9 cellular contexts compared by ENCODE assay signal in the genomic region with DNA sequence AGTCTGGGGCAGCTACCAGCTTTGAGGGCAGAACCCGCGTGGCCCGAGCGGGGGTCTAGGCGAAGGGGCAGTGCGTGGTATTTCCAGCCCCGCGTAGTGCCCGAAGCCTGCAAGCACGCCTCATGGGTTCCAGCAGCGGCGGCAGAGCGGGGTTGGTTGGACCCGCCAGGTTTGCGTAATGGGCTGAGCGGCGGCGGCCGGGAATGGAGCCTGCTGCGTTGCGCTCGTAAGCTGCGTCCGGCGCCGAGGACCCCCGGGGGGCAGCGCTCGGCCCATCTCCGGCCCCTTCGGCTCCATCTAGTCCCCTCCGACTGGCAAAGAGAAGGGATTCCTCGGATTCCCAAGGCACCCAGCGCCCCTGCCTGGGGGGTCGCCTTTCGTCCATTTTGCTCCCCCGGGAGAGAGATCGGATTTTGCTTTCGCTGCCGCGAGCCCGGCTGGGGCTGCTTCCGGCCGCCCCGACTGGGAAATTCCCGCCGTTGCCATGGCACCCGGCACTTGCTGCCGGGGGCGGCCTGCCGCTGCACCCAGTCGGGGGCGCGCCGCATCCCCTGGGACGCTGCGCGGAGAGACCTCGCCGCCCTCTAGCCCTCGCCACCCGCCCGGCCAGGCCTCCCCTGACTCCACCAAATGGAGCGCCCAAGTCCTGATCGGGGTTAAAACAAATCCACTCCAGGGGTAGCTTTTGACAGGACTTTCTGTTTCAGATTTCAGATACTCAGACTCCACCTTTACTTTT. TPM values are rescaled to one million over a fixed set of nuclear protein-coding genes. Genes with fewer than 3 reads are reported as not detected.
DNase-seq lines count a peak whose midpoint lies in the region; ATAC-seq and TF ChIP-seq lines count a peak whose summit lies in the region.
"Not testable (repeated sequence)": the region's sequence is repeated elsewhere in the genome, so short reads cannot be mapped to it uniquely, and the experiment has no call there.
"Had no signal": no experiment of that assay in that cellular context is flagged by ENCODE, and none has a peak within 500 bp of the region (broad histone marks: within the 10 kb centered on the region; RNA-seq: fewer than 3 reads in every experiment).

No MANE protein-coding gene starts in this region.

- not testable (repeated sequence) for ATAC-seq in activated B cell treated with CpG ODN at 0.5 μM for 24 hours (ENCODE audit: low read depth); mucosa of descending colon

- H3K4me1 Mint-ChIP-seq in activated B cell treated with CpG ODN at 0.5 μM for 24 hours: not testable (repeated sequence)

- H3K4me3 Mint-ChIP-seq in activated B cell treated with CpG ODN at 0.5 μM for 24 hours: peak overlapping the region; percentile 80

- not testable (repeated sequence) for H3K27me3 Mint-ChIP-seq in activated B cell treated with CpG ODN at 0.5 μM for 24 hours

- not testable (repeated sequence) for H3K4me1 ChIP-seq in mucosa of descending colon (ENCODE audit: low read depth); thymus (ENCODE audit: control insufficient read depth, insufficient read depth, low read length)

- CTCF ChIA-PET in activated B cell treated with CpG ODN at 0.5 μM for 24 hours (lab: Charles Lee): not testable (repeated sequence)

- intact Hi-C loops in activated B cell treated with CpG ODN at 0.5 μM for 24 hours (cut with micrococcal nuclease); mucosa of descending colon (cut with DNase I, micrococcal nuclease): not testable (repeated sequence)

- H3K27ac Mint-ChIP-seq in activated B cell treated with CpG ODN at 0.5 μM for 24 hours: peak overlapping the region; percentile 91

- not testable (repeated sequence) for TF ChIP-seq CTCF in GM06990 (IDR thresholded peaks at IDR 0.05; ENCODE audit: insufficient read depth, low read length, poor library complexity, severe bottlenecking); activated B cell treated with CpG ODN at 0.5 μM for 24 hours (IDR thresholded peaks at IDR 0.05); mucosa of descending colon (IDR thresholded peaks at IDR 0.05)

- peak; percentile 73 for DNase-seq in GM06990 (ENCODE audit: extremely low read depth, insufficient read length)
- DNase-seq in NCI-H69 (lab: John Stamatoyannopoulos, UW): peak; percentile 63
- peak; percentile 76 for DNase-seq in activated B cell treated with CpG ODN at 0.5 μM for 24 hours
- peak; percentile 31 for DNase-seq in activated gamma-delta T cell treated with Interleukin-2 at 50 U/mL for 16 hours
- DNase-seq in epithelial cell of prostate (ENCODE audit: low read depth, low spot score): not testable (repeated sequence)
- DNase-seq in mucosa of descending colon: peak; percentile 39 to 74 (median 71)
- peak; percentile 64 for DNase-seq in stimulated activated CD4-positive, alpha-beta T cell treated with anti-CD3 and anti-CD28 coated beads, Interleukin-12 subunit alpha, Interleukin-12 subunit beta, amount 100 ng/mL, for 4 hours

- H3K4me3 ChIP-seq in GM06990 (replicated peaks; ENCODE audit: low read depth, low read length): peak overlapping the region; percentile 45
- H3K4me3 ChIP-seq in mucosa of descending colon: peak overlapping the region; percentile 36
- peak overlapping the region; percentile 39 for H3K4me3 ChIP-seq in thymus (ENCODE audit: low read length)

- POLR2A ChIA-PET in activated B cell treated with CpG ODN at 0.5 μM for 24 hours (lab: Charles Lee): interaction anchor here (0.7 to 1.1 kb wide), 2 partner anchors 63 to 637 kb away, joined by 3 to 8 read pairs; no protein-coding TSS in a partner anchor

- H3K36me3 Mint-ChIP-seq in activated B cell treated with CpG ODN at 0.5 μM for 24 hours (ENCODE audit: low read depth): not testable (repeated sequence)

- WGBS in thymus: under 1% methylated on average over 27 of the region's 65 CpGs

- H3K27ac ChIP-seq in epithelial cell of prostate (peak overlapping the region; percentile 50), thymus (ENCODE audit: low read depth) (peak overlapping the region; percentile 85)

- H3K36me3 ChIP-seq in GM06990 (ENCODE audit: control insufficient read depth, insufficient read depth, low read length); mucosa of descending colon (ENCODE audit: low read depth); thymus (ENCODE audit: control insufficient read depth, insufficient read depth): not testable (repeated sequence)

- H3K27me3 ChIP-seq in GM06990 (replicated peaks; ENCODE audit: control insufficient read depth, insufficient read depth, low read length); thymus (ENCODE audit: control insufficient read depth, insufficient read depth): not testable (repeated sequence)

- H3K9me3 Mint-ChIP-seq in activated B cell treated with CpG ODN at 0.5 μM for 24 hours: not testable (repeated sequence)

- H3K9me3 ChIP-seq in mucosa of descending colon; thymus (ENCODE audit: control insufficient read depth): not testable (repeated sequence)

RNA-seq across cellular contexts. Expression of a gene that starts 24.2 kb away (rescaled TPM):
- total RNA-seq in activated B cell treated with CpG ODN at 0.5 μM for 24 hours (not detected in 2 replicates), mucosa of descending colon (not detected)
- not detected for polyA plus RNA-seq in thymus
- total RNA-seq: body of pancreas had no signal
